In the genomic region with DNA sequence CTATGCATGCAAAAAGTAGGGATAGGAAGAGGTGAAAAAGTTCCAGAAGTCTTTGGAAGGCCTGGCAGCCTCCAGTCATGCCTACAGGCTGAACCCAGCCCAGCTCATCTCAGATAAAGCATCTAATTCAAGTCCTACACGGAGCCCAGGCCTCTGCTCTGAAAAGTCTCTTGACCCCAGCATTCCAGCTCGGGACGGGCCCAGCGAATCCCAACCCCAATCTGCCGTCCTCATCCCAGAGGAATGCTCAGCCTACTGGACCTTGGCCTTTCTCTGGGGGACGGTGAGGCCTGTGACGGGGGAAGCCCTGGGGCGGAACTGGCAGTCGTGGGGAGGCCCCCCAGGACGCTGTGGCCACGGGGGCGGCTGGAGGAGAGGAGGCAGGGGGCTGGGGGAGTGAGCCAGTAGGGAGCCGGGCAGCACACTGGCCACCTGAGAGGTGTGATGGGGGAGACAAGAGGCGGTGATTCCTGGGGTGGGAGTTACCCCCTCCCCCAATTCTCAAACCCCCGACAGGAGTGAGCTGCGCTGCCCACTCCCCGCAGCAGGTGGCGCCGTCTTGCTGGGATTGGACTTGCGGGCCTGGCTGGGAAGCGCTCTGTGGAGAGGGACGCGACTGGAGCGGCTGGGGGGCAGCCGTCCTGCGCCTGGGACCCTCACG, we compare ENCODE assay signal across 9 cellular contexts.
A peak's percentile ranks its signal among the peaks of the same experiment; 100 is the strongest.
DNase-seq lines count a peak whose midpoint lies in the region; ATAC-seq lines count a peak whose summit lies in the region.
"Had no signal": no experiment of that assay in that cellular context is flagged by ENCODE, and none has a peak within 500 bp of the region (broad histone marks: within the 10 kb centered on the region; RNA-seq: fewer than 3 reads in every experiment).

No MANE protein-coding gene starts in this region.

- H3K4me1 Mint-ChIP-seq in activated T-cell treated with anti-CD3 and anti-CD28 coated beads, Interleukin-2, amount 50 U/mL, for 24 hours (ENCODE audit: low read depth), result peaks cover 17% of the 10 kb centered on the region
- peaks cover 39 to 56% (median 45%) of the 10 kb centered on the region in 3 donors for H3K4me1 Mint-ChIP-seq in naive B cell
- H3K4me1 Mint-ChIP-seq in stimulated activated effector memory CD8-positive, alpha-beta T cell treated with anti-CD3 and anti-CD28 coated beads, Interleukin-12 subunit alpha, Interleukin-12 subunit beta, amount 100 ng/mL, for 72 hours, result peaks cover 21% of the 10 kb centered on the region

- no peaks in the 10 kb centered on the region for H3K27me3 Mint-ChIP-seq in activated T-cell treated with anti-CD3 and anti-CD28 coated beads, Interleukin-2, amount 50 U/mL, for 24 hours
- H3K27me3 Mint-ChIP-seq in naive B cell, result peaks cover 4 to 15% (median 5%) of the 10 kb centered on the region in 3 donors
- H3K27me3 Mint-ChIP-seq: stimulated activated naive CD8-positive, alpha-beta T cell treated with anti-CD3 and anti-CD28 coated beads, Interleukin-15, Interleukin-2, amounts not matched to agents 100 ng/mL and 50 ng/mL, for 24 hours had no signal

- peak; percentile 52 to 55 for ATAC-seq in naive B cell (ENCODE audit: low read depth in 2 of 2)
- no peak for ATAC-seq in stimulated activated effector memory CD8-positive, alpha-beta T cell treated with anti-CD3 and anti-CD28 coated beads, Interleukin-12 subunit alpha, Interleukin-12 subunit beta, amount 100 ng/mL, for 72 hours
- ATAC-seq in HG03571 (IDR thresholded peaks at IDR 0.05; ENCODE audit: unreplicated experiment), result no peak

- H3K9me3 Mint-ChIP-seq in activated T-cell treated with anti-CD3 and anti-CD28 coated beads, Interleukin-2, amount 50 U/mL, for 24 hours, result no peaks in the 10 kb centered on the region
- no peaks in the 10 kb centered on the region for H3K9me3 Mint-ChIP-seq in naive B cell
- H3K9me3 Mint-ChIP-seq in stimulated activated effector memory CD8-positive, alpha-beta T cell treated with anti-CD3 and anti-CD28 coated beads, Interleukin-12 subunit alpha, Interleukin-12 subunit beta, amount 100 ng/mL, for 72 hours, result no peaks in the 10 kb centered on the region
- H3K9me3 Mint-ChIP-seq: stimulated activated naive CD8-positive, alpha-beta T cell treated with anti-CD3 and anti-CD28 coated beads, Interleukin-15, Interleukin-2, amounts not matched to agents 100 ng/mL and 50 ng/mL, for 24 hours had no signal

- H3K4me3 Mint-ChIP-seq in activated T-cell treated with anti-CD3 and anti-CD28 coated beads, Interleukin-2, amount 50 U/mL, for 24 hours, result no peak overlapping the region
- peak overlapping the region in 5 of 8 donors; percentile 49 to 67 (median 61) for H3K4me3 Mint-ChIP-seq in naive B cell
- no peak overlapping the region for H3K4me3 Mint-ChIP-seq in stimulated activated effector memory CD8-positive, alpha-beta T cell treated with anti-CD3 and anti-CD28 coated beads, Interleukin-12 subunit alpha, Interleukin-12 subunit beta, amount 100 ng/mL, for 72 hours
- H3K4me3 Mint-ChIP-seq: stimulated activated naive CD8-positive, alpha-beta T cell treated with anti-CD3 and anti-CD28 coated beads, Interleukin-15, Interleukin-2, amounts not matched to agents 100 ng/mL and 50 ng/mL, for 24 hours had no signal

- H3K27ac Mint-ChIP-seq in activated T-cell treated with anti-CD3 and anti-CD28 coated beads, Interleukin-2, amount 50 U/mL, for 24 hours, result no peak overlapping the region
- peak overlapping the region in 4 of 6 donors; percentile 30 to 94 (median 86) for H3K27ac Mint-ChIP-seq in naive B cell
- H3K27ac Mint-ChIP-seq in stimulated activated effector memory CD8-positive, alpha-beta T cell treated with anti-CD3 and anti-CD28 coated beads, Interleukin-12 subunit alpha, Interleukin-12 subunit beta, amount 100 ng/mL, for 72 hours, result peak overlapping the region; percentile 26
- H3K27ac Mint-ChIP-seq: stimulated activated naive CD8-positive, alpha-beta T cell treated with anti-CD3 and anti-CD28 coated beads, Interleukin-15, Interleukin-2, amounts not matched to agents 100 ng/mL and 50 ng/mL, for 24 hours had no signal

- H3K36me3 Mint-ChIP-seq in activated T-cell treated with anti-CD3 and anti-CD28 coated beads, Interleukin-2, amount 50 U/mL, for 24 hours (ENCODE audit: low read depth), result no peaks in the 10 kb centered on the region
- no peaks in the 10 kb centered on the region for H3K36me3 Mint-ChIP-seq in naive B cell
- peaks cover 7% of the 10 kb centered on the region for H3K36me3 Mint-ChIP-seq in stimulated activated effector memory CD8-positive, alpha-beta T cell treated with anti-CD3 and anti-CD28 coated beads, Interleukin-12 subunit alpha, Interleukin-12 subunit beta, amount 100 ng/mL, for 72 hours

- DNase-seq in NCI-H2081 (lab: John Stamatoyannopoulos, UW) (peak; percentile 44 to 63), NCI-H2081 treated with DMSO at 0.1 percent for 48 hours (lab: John Stamatoyannopoulos, UW) (no peak), NCI-H82 (lab: John Stamatoyannopoulos, UW) (peak; percentile 80), fibroblast of gingiva (ENCODE audit: low read depth) (peak; percentile 70), naive B cell (peak; percentile 49)
- DNase-seq in activated T-cell treated with anti-CD3 and anti-CD28 coated beads, Interleukin-2, amount 50 U/mL, for 24 hours, result peak; percentile 77
- DNase-seq in stimulated activated effector memory CD8-positive, alpha-beta T cell treated with anti-CD3 and anti-CD28 coated beads, Interleukin-12 subunit alpha, Interleukin-12 subunit beta, amount 100 ng/mL, for 72 hours (ENCODE audit: low spot score in 2 of 2), result peak; percentile 21 to 69

Comparison
In these comparisons a context has a peak if more than half of its experiments do, and no peak if none do; other contexts are left out.
1. H3K4me3 Mint-ChIP-seq: peak in naive B cell (5 of 8); none in activated T-cell treated with anti-CD3 and anti-CD28 coated beads, Interleukin-2, amount 50 U/mL, for 24 hours (single experiment) and stimulated activated effector memory CD8-positive, alpha-beta T cell treated with anti-CD3 and anti-CD28 coated beads, Interleukin-12 subunit alpha, Interleukin-12 subunit beta, amount 100 ng/mL, for 72 hours (single experiment).
2. ATAC-seq: peak in naive B cell (2 of 2); none in stimulated activated effector memory CD8-positive, alpha-beta T cell treated with anti-CD3 and anti-CD28 coated beads, Interleukin-12 subunit alpha, Interleukin-12 subunit beta, amount 100 ng/mL, for 72 hours (single experiment) and HG03571 (single experiment).